Comparison of ENCODE assay signal across 8 cellular contexts in the genomic region with DNA sequence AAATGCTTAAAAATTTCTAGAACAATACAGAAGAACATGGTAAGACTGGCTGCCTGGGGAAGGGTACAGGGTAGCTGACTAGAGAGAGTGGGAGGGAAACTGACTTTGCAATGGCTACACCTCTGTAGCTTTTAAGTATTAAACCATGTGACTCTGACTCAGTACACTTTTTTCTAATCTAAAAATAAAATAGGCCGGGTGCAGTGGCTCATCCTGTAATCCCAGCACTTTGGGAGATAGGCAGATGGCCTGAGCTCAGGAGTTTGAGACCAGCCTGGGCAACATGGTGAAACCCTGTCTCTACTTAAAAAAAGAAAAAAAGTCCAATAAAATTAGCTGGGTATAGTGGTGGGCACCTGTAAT. TPM values are rescaled to one million over a fixed set of nuclear protein-coding genes. Genes with fewer than 3 reads are reported as not detected.
DNase-seq lines count a peak whose midpoint lies in the region; TF ChIP-seq lines count a peak whose summit lies in the region.

No MANE protein-coding gene starts in this region.

- no peaks in the 10 kb centered on the region for H3K27me3 Mint-ChIP-seq in Caco-2 (ENCODE audit: insufficient read depth, unreplicated experiment)

- no peaks in the 10 kb centered on the region for H3K27me3 ChIP-seq in Caco-2 (replicated peaks; ENCODE audit: control insufficient read depth, insufficient read depth, low read length)
- no peaks in the 10 kb centered on the region for H3K27me3 ChIP-seq in osteoblast (ENCODE audit: insufficient read depth, low read length)

- BruUV-seq in Caco-2 (replicated peaks; lab: Mats Ljungman, UMichigan): no TSS peak

- H3K79me2 ChIP-seq in osteoblast (ENCODE audit: insufficient read depth, low read length): peaks cover 30% of the 10 kb centered on the region

- H3K4me1 Mint-ChIP-seq in Caco-2 (ENCODE audit: low read depth, unreplicated experiment): peaks cover 59% of the 10 kb centered on the region

- no peak overlapping the region for H3K4me3 Mint-ChIP-seq in Caco-2 (ENCODE audit: unreplicated experiment)

- DNase-seq in Caco-2 (no peak), RKO (ENCODE audit: low spot score) (peak; percentile 60), epithelial cell of proximal tubule (ENCODE audit: low read depth) (peak; percentile 38), osteoblast (ENCODE audit: insufficient read length, low spot score, missing footprints) (peak; percentile 73), NOMO-1 treated with dmso at 0.1 percent for 144 hours (lab: John Stamatoyannopoulos, UW; ENCODE audit: unreplicated experiment) (no peak), NCI-H748 (lab: John Stamatoyannopoulos, UW; ENCODE audit: unreplicated experiment) (no peak), DMS153 (lab: John Stamatoyannopoulos, UW) (no peak)
- DNase-seq in activated CD8-positive, alpha-beta memory T cell treated with anti-CD3 and anti-CD28 coated beads, Interleukin-2, amount 50 U/mL, for 48 hours: no peak

- H4K20me1 ChIP-seq in osteoblast (ENCODE audit: insufficient read depth, low read length): no peaks in the 10 kb centered on the region

- TF ChIP-seq CTCF in Caco-2 (IDR thresholded peaks at IDR 0.05; ENCODE audit: insufficient read depth in 1 of 2, low read depth in 1 of 2, low read length in 1 of 2, severe bottlenecking in 1 of 2, unreplicated experiment in 1 of 2) (no peak), epithelial cell of proximal tubule (conservative IDR thresholded peaks at IDR 0.05; ENCODE audit: low read depth, low read length) (no peak), osteoblast (IDR thresholded peaks at IDR 0.05; ENCODE audit: extremely low read depth, low read depth, low read length) (no peak)

- no peaks in the 10 kb centered on the region for H3K36me3 ChIP-seq in Caco-2 (ENCODE audit: control insufficient read depth, insufficient read depth, low read length)
- no peaks in the 10 kb centered on the region for H3K36me3 ChIP-seq in osteoblast (ENCODE audit: insufficient read depth, low read length)

- no peak overlapping the region for H2AFZ ChIP-seq in osteoblast (ENCODE audit: low read length)

- peaks cover 8% of the 10 kb centered on the region for H3K9me3 Mint-ChIP-seq in Caco-2 (ENCODE audit: unreplicated experiment)

- H3K4me3 ChIP-seq in Caco-2 (ENCODE audit: low read depth, low read length) (no peak overlapping the region), epithelial cell of proximal tubule (ENCODE audit: low read depth, low read length) (no peak overlapping the region), osteoblast (ENCODE audit: insufficient read depth, low read length) (no peak overlapping the region)

- H3K36me3 Mint-ChIP-seq in Caco-2 (ENCODE audit: insufficient read depth, unreplicated experiment): peaks cover 31% of the 10 kb centered on the region

- intact Hi-C loops in Caco-2 (cut with micrococcal nuclease; ENCODE audit: unreplicated experiment): no loop called here

- H3K9me3 ChIP-seq in Caco-2 (no peaks in the 10 kb centered on the region), osteoblast (ENCODE audit: low read depth, low read length) (no peaks in the 10 kb centered on the region)

- H3K4me2 ChIP-seq in osteoblast (ENCODE audit: insufficient read depth, low read length): peak overlapping the region; percentile 53

- H3K4me1 ChIP-seq in Caco-2: peaks cover 48% of the 10 kb centered on the region
- H3K4me1 ChIP-seq in osteoblast (ENCODE audit: insufficient read depth, low read length): peaks cover 34% of the 10 kb centered on the region

- CTCF ChIA-PET in Caco-2 (lab: Charles Lee): no interaction called here

- H3K27ac ChIP-seq in osteoblast (ENCODE audit: low read depth, low read length): peak overlapping the region; percentile 98

- POLR2A ChIA-PET in Caco-2 (lab: Charles Lee): interaction anchor here (0.6 kb wide), 1 partner anchor 32 kb away, joined by 3 read pairs; no protein-coding TSS in a partner anchor

- H3K27ac Mint-ChIP-seq in Caco-2 (ENCODE audit: unreplicated experiment): peak overlapping the region; percentile 55

RNA-seq across cellular contexts. Expression of a gene that starts 18.5 kb away (rescaled TPM):
- total RNA-seq in Caco-2 (2022) (102 and 104 TPM in 2 replicates), epithelial cell of proximal tubule (16.4 and 22.5 TPM in 2 replicates), osteoblast (46.0 and 48.9 TPM in 2 replicates)

RNA-seq across cellular contexts. Expression of a gene that starts 52.7 kb away (rescaled TPM):
- total RNA-seq in Caco-2 (2022) (75.8 and 84.5 TPM in 2 replicates), epithelial cell of proximal tubule (1.4 and 3.7 TPM in 2 replicates), osteoblast (3.3 and 3.5 TPM in 2 replicates)

Comparison
In these comparisons a context has a peak if more than half of its experiments do, and no peak if none do; other contexts are left out.
1. DNase-seq: peak in RKO (single experiment), epithelial cell of proximal tubule (single experiment) and osteoblast (single experiment); none in Caco-2 (0 of 2), NOMO-1 treated with dmso at 0.1 percent for 144 hours (single experiment), NCI-H748 (single experiment), activated CD8-positive, alpha-beta memory T cell treated with anti-CD3 and anti-CD28 coated beads, Interleukin-2, amount 50 U/mL, for 48 hours (single experiment) and DMS153 (single experiment).
2. RNA of a gene that starts 52.7 kb away (total RNA-seq): 75.8 to 84.5 TPM in Caco-2; 1.4 to 3.7 TPM in epithelial cell of proximal tubule and 3.3 to 3.5 TPM in osteoblast; every median in the first group is over 10 times any median in the second.